Comparison of ENCODE assay signal across 23 cellular contexts in genomic region chr6:134850906-134851305, GRCh38.
DNase-seq lines count a peak whose midpoint lies in the region; ATAC-seq, FAIRE-seq and TF ChIP-seq lines count a peak whose summit lies in the region.
"Had no signal": no experiment of that assay in that cellular context is flagged by ENCODE, and none has a peak within 500 bp of the region (broad histone marks: within the 10 kb centered on the region; RNA-seq: fewer than 3 reads in every experiment).

No MANE protein-coding gene starts in this region.

- H3K4me2 ChIP-seq in K562 (ENCODE audit: insufficient read depth, low read length) = no peak overlapping the region

- no peak for FAIRE-seq in K562 (lab: Jason Lieb, UNC)
- FAIRE-seq in urothelium cell line (lab: Jason Lieb, UNC) = no peak
- FAIRE-seq: GM18507 had no signal

- no peaks in the 10 kb centered on the region for H3K79me2 ChIP-seq in K562 (ENCODE audit: control insufficient read depth, insufficient read depth, low read length)

- no peak for TF ChIP-seq POLR2A in K562 (conservative IDR thresholded peaks at IDR 0.05)

- POLR2A ChIA-PET in K562 (lab: Yijun Ruan, JAX) = interaction anchor here (0.7 to 1.2 kb wide), 2 partner anchors 10 to 96 kb away, joined by 3 to 5 read pairs; no protein-coding TSS in a partner anchor

- intact Hi-C loops in K562 (cut with micrococcal nuclease) = no loop called here

- H3K36me3 ChIP-seq in K562 (ENCODE audit: control insufficient read depth, insufficient read depth, low read length) (no peaks in the 10 kb centered on the region), iPS DF 6.9 (ENCODE audit: control insufficient read depth, insufficient read depth, low read length) (no peaks in the 10 kb centered on the region)
- H3K36me3 ChIP-seq: BE2C, left lung, upper lobe of right lung had no signal

- no TSS peak for BruUV-seq in K562 (replicated peaks; lab: Mats Ljungman, UMichigan)

- no peaks in the 10 kb centered on the region for H3K4me1 ChIP-seq in K562 (replicated peaks in 1 of 2; ENCODE audit: control insufficient read depth in 2 of 2, insufficient read depth in 2 of 2, low read length in 2 of 2)
- H3K4me1 ChIP-seq in iPS DF 6.9 (ENCODE audit: control insufficient read depth, insufficient read depth, low read length) = 0 out of 2 replicates have a peak, but pooled peaks cover 3% of the 10 kb centered on the region
- H3K4me1 ChIP-seq: left lung, upper lobe of right lung had no signal

- no peak for TF ChIP-seq CTCF in K562 (IDR thresholded peaks at IDR 0.05 in 2 of 3, conservative IDR thresholded peaks at IDR 0.05 in 1 of 3; ENCODE audit: insufficient read depth in 2 of 3, low read depth in 1 of 3, low read length in 3 of 3)

- WGBS in K562 (ENCODE audit: insufficient coverage, low coverage, missing lambda C conversion rate) = 0% methylated on average over 7 of the region's 7 CpGs
- no CpG with 5 or more reads among the region's 7 CpGs for WGBS in iPS DF 6.9 (ENCODE audit: insufficient coverage, insufficient read length)

- peaks cover 37 to 40% of the 10 kb centered on the region in 2 experiments for H3K27me3 ChIP-seq in K562 (ENCODE audit: control insufficient read depth in 2 of 2, insufficient read depth in 2 of 2, low read length in 2 of 2)
- no peaks in the 10 kb centered on the region for H3K27me3 ChIP-seq in iPS DF 6.9 (ENCODE audit: control insufficient read depth, insufficient read depth, low read length)
- H3K27me3 ChIP-seq: BE2C, left lung, upper lobe of right lung had no signal

- no peak overlapping the region for H3K9ac ChIP-seq in K562 (ENCODE audit: insufficient read depth in 1 of 2, low read depth in 2 of 2, low read length in 2 of 2)

- DNase-seq in NCI-H2107 treated with DMSO at 0.1 percent for 48 hours (lab: John Stamatoyannopoulos, UW; ENCODE audit: unreplicated experiment) = peak; percentile 18
- no peak for DNase-seq in NCI-H2107 (lab: John Stamatoyannopoulos, UW)
- no peak for DNase-seq in K562 (ENCODE audit: extremely low read depth in 1 of 4, low spot score in 3 of 4)
- DNase-seq in iPS DF 6.9 (ENCODE audit: low read depth, low spot score) = peak; percentile 9
- DNase-seq in urothelium cell line (ENCODE audit: low spot score) = peak; percentile 40
- no peak for DNase-seq in cortex of kidney (lab: John Stamatoyannopoulos, UW)
- DNase-seq in RPMI8226 = no peak
- DNase-seq: activated CD4-positive, alpha-beta T cell treated with anti-CD3 and anti-CD28 coated beads, Interleukin-2, amount 50 U/mL, for 4 hours; activated CD8-positive, alpha-beta memory T cell treated with anti-CD3 and anti-CD28 coated beads, Interleukin-2, amount 50 U/mL, for 48 hours; BE2C; Calu3; central memory CD4-positive, alpha-beta T cell; erythroblast; left lung; mucosa of descending colon; NCI-H146; NCI-H748 treated with DMSO at 0.1 percent for 48 hours; SIG-M5; T-cell; upper lobe of right lung had no signal

- TF ChIP-seq RAD21 in K562 (CRISPR knock-in tag; conservative IDR thresholded peaks at IDR 0.05 in 1 of 2, IDR thresholded peaks at IDR 0.05 in 1 of 2) = no peak

- no peaks in the 10 kb centered on the region for H3K9me1 ChIP-seq in K562 (ENCODE audit: control insufficient read depth, insufficient read depth, low read length)

- no peak overlapping the region for H3K27ac ChIP-seq in K562 (ENCODE audit: extremely low read depth, low read depth, low read length)
- no peak overlapping the region for H3K27ac ChIP-seq in iPS DF 6.9 (ENCODE audit: low read length)
- H3K27ac ChIP-seq: 22Rv1, left lung, upper lobe of right lung had no signal

- no peaks in the 10 kb centered on the region for H4K20me1 ChIP-seq in K562 (replicated peaks; ENCODE audit: control insufficient read depth, insufficient read depth, low read length)

- no peaks in the 10 kb centered on the region for H3K9me3 ChIP-seq in K562 (replicated peaks; ENCODE audit: control insufficient read depth, insufficient read depth, low read depth, low read length)
- H3K9me3 ChIP-seq in iPS DF 6.9 (ENCODE audit: control insufficient read depth, insufficient read depth, low read length) = no peaks in the 10 kb centered on the region
- H3K9me3 ChIP-seq: BE2C, left lung, mucosa of descending colon, upper lobe of right lung had no signal

- H2AFZ ChIP-seq in K562 (ENCODE audit: low read depth, low read length) = no peak overlapping the region

- ATAC-seq in K562 (no peak), GM19455 (IDR thresholded peaks at IDR 0.05; ENCODE audit: unreplicated experiment) (no peak)
- ATAC-seq: left lung, mucosa of descending colon, T-cell, upper lobe of right lung had no signal

- H3K4me3 ChIP-seq in K562 = no peak overlapping the region
- no peak overlapping the region for H3K4me3 ChIP-seq in iPS DF 6.9 (ENCODE audit: low read length)
- H3K4me3 ChIP-seq: left lung, mucosa of descending colon, upper lobe of right lung had no signal

- TF ChIP-seq EP300 in K562 (IDR thresholded peaks at IDR 0.05; ENCODE audit: low read length) = no peak

- in situ Hi-C loops in K562 (cut with MboI) = no loop called here

- CTCF ChIA-PET in K562 (lab: Yijun Ruan, JAX; ENCODE audit: low intra/inter-chr PET ratio) = no interaction called here

TF ChIP-seq in K562, 482 proteins besides CTCF, POLR2A, EP300 and RAD21:
- TF ChIP-seq SPI1 (IDR thresholded peaks at IDR 0.05; ENCODE audit: borderline replicate concordance, low read depth, low read length) = 0 out of 2 replicates have a peak, but pooled peaks have one; percentile 12
- TF ChIP-seq, protein P1, sequence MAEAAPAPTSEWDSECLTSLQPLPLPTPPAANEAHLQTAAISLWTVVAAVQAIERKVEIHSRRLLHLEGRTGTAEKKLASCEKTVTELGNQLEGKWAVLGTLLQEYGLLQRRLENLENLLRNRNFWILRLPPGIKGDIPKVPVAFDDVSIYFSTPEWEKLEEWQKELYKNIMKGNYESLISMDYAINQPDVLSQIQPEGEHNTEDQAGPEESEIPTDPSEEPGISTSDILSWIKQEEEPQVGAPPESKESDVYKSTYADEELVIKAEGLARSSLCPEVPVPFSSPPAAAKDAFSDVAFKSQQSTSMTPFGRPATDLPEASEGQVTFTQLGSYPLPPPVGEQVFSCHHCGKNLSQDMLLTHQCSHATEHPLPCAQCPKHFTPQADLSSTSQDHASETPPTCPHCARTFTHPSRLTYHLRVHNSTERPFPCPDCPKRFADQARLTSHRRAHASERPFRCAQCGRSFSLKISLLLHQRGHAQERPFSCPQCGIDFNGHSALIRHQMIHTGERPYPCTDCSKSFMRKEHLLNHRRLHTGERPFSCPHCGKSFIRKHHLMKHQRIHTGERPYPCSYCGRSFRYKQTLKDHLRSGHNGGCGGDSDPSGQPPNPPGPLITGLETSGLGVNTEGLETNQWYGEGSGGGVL (CRISPR knock-in tag; IDR thresholded peaks at IDR 0.05) = no peak

Comparison
In these comparisons a context has a peak if more than half of its experiments do, and no peak if none do; other contexts are left out.
1. DNase-seq: peak in NCI-H2107 treated with DMSO at 0.1 percent for 48 hours (single experiment), iPS DF 6.9 (single experiment) and urothelium cell line (single experiment); none in NCI-H2107 (single experiment), K562 (0 of 4), cortex of kidney (single experiment) and RPMI8226 (single experiment).